1 cellular context compared by ENCODE assay signal in genomic region chr17:44369414-44370023, GRCh38.
TF ChIP-seq lines count a peak whose summit lies in the region.

No MANE protein-coding gene starts in this region.

TF ChIP-seq in HEK293, 187 proteins besides CTCF, POLR2A, EP300 and RAD21:
- TF ChIP-seq FEZF1 (tag by site-specific recombination; IDR thresholded peaks at IDR 0.05) (peak; percentile 95), ZBTB17 (tag by site-specific recombination; IDR thresholded peaks at IDR 0.05) (0 out of 2 replicates have a peak, but pooled peaks have one; percentile 23), ZIC2 (tag by site-specific recombination; IDR thresholded peaks at IDR 0.05) (peak; percentile 81), ZNF341 (tag by site-specific recombination; IDR thresholded peaks at IDR 0.05; ENCODE audit: low read depth) (peak; percentile 35; the same call in 1 of the 2 replicates)
